37 cellular contexts compared by ENCODE assay signal in genomic region chr7:157037635-157038034, GRCh38. TPM values are rescaled to one million over a fixed set of nuclear protein-coding genes. Genes with fewer than 3 reads are reported as not detected.
"Had no signal": no experiment of that assay in that cellular context is flagged by ENCODE, and none has a peak within 500 bp of the region (broad histone marks: within the 10 kb centered on the region; RNA-seq: fewer than 3 reads in every experiment).

No MANE protein-coding gene starts in this region.

- H3K36me3 ChIP-seq: brain microvascular endothelial cell, esophagus squamous epithelium, gastroesophageal sphincter, heart right ventricle had no signal

- H3K4me1 ChIP-seq: esophagus squamous epithelium, gastroesophageal sphincter, heart right ventricle had no signal

- H3K27ac Mint-ChIP-seq: activated CD4-positive, alpha-beta memory T cell treated with anti-CD3 and anti-CD28 coated beads for 36 hours; activated CD4-positive, alpha-beta T cell treated with anti-CD3 and anti-CD28 coated beads for 36 hours; activated CD4-positive, alpha-beta T cell treated with anti-CD3 and anti-CD28 coated beads, Interleukin-2, amount 10 ng/mL, durations not matched to agents 24 days and 14 days; activated CD8-positive, alpha-beta memory T cell treated with anti-CD3 and anti-CD28 coated beads, Interleukin-2, amount 10 ng/mL, durations not matched to agents 7 days and 5 days; activated CD8-positive, alpha-beta T cell treated with anti-CD3 and anti-CD28 coated beads, Interleukin-2, amount 10 ng/mL, durations not matched to agents 7 days and 5 days; activated naive CD4-positive, alpha-beta T cell treated with anti-CD3 and anti-CD28 coated beads for 36 hours; activated naive CD4-positive, alpha-beta T cell treated with anti-CD3 and anti-CD28 coated beads, Interleukin-2, amount 50 U/mL, for 24 hours; activated naive CD8-positive, alpha-beta T cell treated with anti-CD3 and anti-CD28 coated beads for 36 hours; activated T-helper 1 cell treated with anti-CD3 and anti-CD28 coated beads, Interleukin-12 subunit alpha, Interleukin-12 subunit beta, Interleukin-2, Interleukin-4 antibody, amounts not matched to agents 30 ng/mL and 10 ng/mL and 1 ng/mL, durations not matched to agents 14 hours and 24 hours and 36 hours; activated T-helper 2 cell treated with anti-CD3 and anti-CD28 coated beads, Interferon-gamma antibody, Interleukin-2, Interleukin-4, amounts not matched to agents 10 μg/mL and 5 μg/mL and 100 μg/mL, durations not matched to agents 14 hours and 24 hours and 36 hours had no signal

- H3K4me3 Mint-ChIP-seq: activated CD4-positive, alpha-beta memory T cell treated with anti-CD3 and anti-CD28 coated beads for 36 hours; activated CD4-positive, alpha-beta T cell treated with anti-CD3 and anti-CD28 coated beads for 36 hours; activated CD4-positive, alpha-beta T cell treated with anti-CD3 and anti-CD28 coated beads, Interleukin-2, amount 10 ng/mL, durations not matched to agents 24 days and 14 days; activated CD8-positive, alpha-beta memory T cell treated with anti-CD3 and anti-CD28 coated beads, Interleukin-2, amount 10 ng/mL, durations not matched to agents 7 days and 5 days; activated CD8-positive, alpha-beta T cell treated with anti-CD3 and anti-CD28 coated beads, Interleukin-2, amount 10 ng/mL, durations not matched to agents 7 days and 5 days; activated naive CD4-positive, alpha-beta T cell treated with anti-CD3 and anti-CD28 coated beads for 36 hours; activated naive CD4-positive, alpha-beta T cell treated with anti-CD3 and anti-CD28 coated beads, Interleukin-2, amount 50 U/mL, for 24 hours; activated naive CD8-positive, alpha-beta T cell treated with anti-CD3 and anti-CD28 coated beads for 36 hours; activated T-helper 1 cell treated with anti-CD3 and anti-CD28 coated beads, Interleukin-12 subunit alpha, Interleukin-12 subunit beta, Interleukin-2, Interleukin-4 antibody, amounts not matched to agents 30 ng/mL and 10 ng/mL and 1 ng/mL, durations not matched to agents 14 hours and 24 hours and 36 hours; central memory CD8-positive, alpha-beta T cell had no signal

- H3K9me3 Mint-ChIP-seq: activated naive CD4-positive, alpha-beta T cell treated with anti-CD3 and anti-CD28 coated beads for 36 hours; activated naive CD4-positive, alpha-beta T cell treated with anti-CD3 and anti-CD28 coated beads, Interleukin-2, amount 50 U/mL, for 24 hours had no signal

- H3K27ac ChIP-seq: brain microvascular endothelial cell, epithelial cell of prostate, esophagus squamous epithelium, gastroesophageal sphincter, heart right ventricle had no signal

- H3K4me3 ChIP-seq: esophagus squamous epithelium, gastroesophageal sphincter, heart right ventricle had no signal

- H3K9me3 ChIP-seq: esophagus squamous epithelium had no signal

- DNase-seq: activated CD4-positive, alpha-beta memory T cell treated with anti-CD3 and anti-CD28 coated beads for 36 hours; activated CD4-positive, alpha-beta T cell treated with anti-CD3 and anti-CD28 coated beads for 36 hours; activated CD4-positive, alpha-beta T cell treated with anti-CD3 and anti-CD28 coated beads, Interleukin-2, amount 10 ng/mL, durations not matched to agents 24 days and 14 days; activated CD4-positive, CD25-positive, alpha-beta regulatory T cell; activated CD4-positive, CD25-positive, alpha-beta regulatory T cell treated with anti-CD3 and anti-CD28 coated beads, Interleukin-2, amount 50 U/mL, for 72 hours; activated CD8-positive, alpha-beta memory T cell treated with anti-CD3 and anti-CD28 coated beads, Interleukin-2, amount 10 ng/mL, durations not matched to agents 7 days and 5 days; activated CD8-positive, alpha-beta T cell treated with anti-CD3 and anti-CD28 coated beads, Interleukin-2, amount 10 ng/mL, durations not matched to agents 7 days and 5 days; activated effector memory CD4-positive, alpha-beta T cell treated with anti-CD3 and anti-CD28 coated beads, Interleukin-2, amount 50 U/mL, for 16 hours; activated naive CD4-positive, alpha-beta T cell treated with anti-CD3 and anti-CD28 coated beads for 36 hours; activated naive CD8-positive, alpha-beta T cell treated with anti-CD3 and anti-CD28 coated beads for 36 hours; activated T-cell treated with anti-CD3 and anti-CD28 coated beads, Interleukin-2, amount 50 U/mL, for 48 hours; amniotic stem cell; anterior cingulate cortex; brain microvascular endothelial cell; cortex of kidney; effector CD8-positive, alpha-beta T cell; esophagus squamous epithelium; foreskin melanocyte; heart right ventricle; T-helper 2 cell had no signal

- H3K4me1 Mint-ChIP-seq: activated CD4-positive, alpha-beta T cell treated with anti-CD3 and anti-CD28 coated beads for 36 hours; activated naive CD4-positive, alpha-beta T cell treated with anti-CD3 and anti-CD28 coated beads, Interleukin-2, amount 50 U/mL, for 24 hours; activated naive CD8-positive, alpha-beta T cell treated with anti-CD3 and anti-CD28 coated beads for 36 hours; central memory CD8-positive, alpha-beta T cell had no signal

- H3K36me3 Mint-ChIP-seq: activated CD4-positive, alpha-beta memory T cell treated with anti-CD3 and anti-CD28 coated beads for 36 hours; activated CD8-positive, alpha-beta memory T cell treated with anti-CD3 and anti-CD28 coated beads, Interleukin-2, amount 10 ng/mL, durations not matched to agents 7 days and 5 days; activated naive CD4-positive, alpha-beta T cell treated with anti-CD3 and anti-CD28 coated beads, Interleukin-2, amount 50 U/mL, for 24 hours; activated naive CD8-positive, alpha-beta T cell treated with anti-CD3 and anti-CD28 coated beads for 36 hours had no signal

- FAIRE-seq: astrocyte, bronchial epithelial cell, colon, endometrium, endothelial cell of umbilical vein had no signal

RNA-seq across cellular contexts. Expression of gene MNX1, which starts 27.2 kb away (rescaled TPM):
- total RNA-seq: activated CD4-positive, alpha-beta memory T cell treated with anti-CD3 and anti-CD28 coated beads for 36 hours; activated CD4-positive, alpha-beta T cell treated with anti-CD3 and anti-CD28 coated beads for 36 hours; activated CD4-positive, alpha-beta T cell treated with anti-CD3 and anti-CD28 coated beads, Interleukin-2, amount 10 ng/mL, durations not matched to agents 24 days and 14 days; activated CD8-positive, alpha-beta memory T cell treated with anti-CD3 and anti-CD28 coated beads for 36 hours; activated CD8-positive, alpha-beta memory T cell treated with anti-CD3 and anti-CD28 coated beads, Interleukin-2, amount 10 ng/mL, durations not matched to agents 7 days and 5 days; activated CD8-positive, alpha-beta T cell treated with anti-CD3 and anti-CD28 coated beads, Interleukin-2, amount 10 ng/mL, durations not matched to agents 7 days and 5 days; activated naive CD8-positive, alpha-beta T cell treated with anti-CD3 and anti-CD28 coated beads for 36 hours; activated T-helper 1 cell treated with anti-CD3 and anti-CD28 coated beads, Interleukin-12 subunit alpha, Interleukin-12 subunit beta, Interleukin-2, Interleukin-4 antibody, amounts not matched to agents 30 ng/mL and 10 ng/mL and 1 ng/mL, durations not matched to agents 14 hours and 24 hours and 36 hours; astrocyte; bronchial epithelial cell; cardiac septum; cerebellum; endothelial cell of umbilical vein; fibroblast of lung; fibroblast of villous mesenchyme; gastroesophageal sphincter; glomerular endothelial cell; heart right ventricle had no signal
- polyA plus RNA-seq: endothelial cell of umbilical vein, fibroblast of lung, heart right ventricle had no signal
